12 cellular contexts compared by ENCODE assay signal in the genomic region with DNA sequence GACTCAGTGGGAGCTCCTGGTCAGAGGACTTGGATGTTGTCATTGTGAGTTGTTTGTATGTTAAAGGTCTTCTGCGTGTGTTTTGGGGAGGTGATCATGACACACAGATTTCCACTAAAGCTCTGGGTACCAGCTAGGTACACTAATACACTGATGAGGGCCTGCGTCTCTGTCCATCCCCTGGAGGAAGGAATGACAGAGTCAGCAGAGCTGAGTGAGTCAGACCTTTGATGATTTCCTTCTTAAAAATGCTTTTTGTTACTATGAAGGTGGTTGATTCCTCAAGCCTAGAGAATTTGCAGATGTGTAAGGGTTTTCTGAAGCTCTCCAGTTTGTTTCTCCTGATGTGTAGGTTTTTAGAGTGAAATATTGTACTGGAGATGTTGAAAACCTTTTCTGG.
DNase-seq lines count a peak whose midpoint lies in the region; ATAC-seq and TF ChIP-seq lines count a peak whose summit lies in the region.
"Had no signal": no experiment of that assay in that cellular context is flagged by ENCODE, and none has a peak within 500 bp of the region (broad histone marks: within the 10 kb centered on the region; RNA-seq: fewer than 3 reads in every experiment).

No MANE protein-coding gene starts in this region.

- no peaks in the 10 kb centered on the region for H3K9me2 ChIP-seq in PC-3 (replicated peaks; ENCODE audit: low read length)

- H4K20me1 ChIP-seq in PC-3 (ENCODE audit: low read length) (no peaks in the 10 kb centered on the region), osteoblast (ENCODE audit: insufficient read depth, low read length) (no peaks in the 10 kb centered on the region)

- TF ChIP-seq POLR2A in ovary (IDR thresholded peaks at IDR 0.05): no peak

- CTCF ChIA-PET in PC-3 (lab: Charles Lee): interaction anchor here (0.5 to 1.1 kb wide), 4 partner anchors 12 to 476 kb away, joined by 3 to 6 read pairs (median 4); no protein-coding TSS in a partner anchor

- ATAC-seq in PC-3 (peak; percentile 100), GM18867 (IDR thresholded peaks at IDR 0.05; ENCODE audit: unreplicated experiment) (no peak)
- ATAC-seq: CD8-positive, alpha-beta T cell; GM12878 had no signal

- TF ChIP-seq EP300 in ovary (IDR thresholded peaks at IDR 0.05): no peak

- intact Hi-C loops in PC-3 (cut with micrococcal nuclease): no loop called here
- intact Hi-C loops in ovary (cut with DNase I): no loop called here

- H3K36me3 ChIP-seq in BE2C (no peaks in the 10 kb centered on the region), PC-3 (ENCODE audit: low read depth, low read length) (no peaks in the 10 kb centered on the region), osteoblast (ENCODE audit: insufficient read depth, low read length) (no peaks in the 10 kb centered on the region), ovary (no peaks in the 10 kb centered on the region)

- H3K79me2 ChIP-seq in PC-3 (ENCODE audit: low read length) (no peaks in the 10 kb centered on the region), osteoblast (ENCODE audit: insufficient read depth, low read length) (peaks cover under 1% of the 10 kb centered on the region)

- no peak overlapping the region; the same call in 1 of the 2 replicates for H3K4me2 ChIP-seq in PC-3 (ENCODE audit: low read length)
- H3K4me2 ChIP-seq in osteoblast (ENCODE audit: insufficient read depth, low read length): peak overlapping the region; percentile 66

- POLR2A ChIA-PET in PC-3 (lab: Charles Lee; ENCODE audit: unreplicated experiment): interaction anchor here (0.5 kb wide), 1 partner anchor 12 kb away, joined by 6 read pairs; no protein-coding TSS in a partner anchor

- DNase-seq in BE2C (no peak), PC-3 (peak; percentile 81), epithelial cell of esophagus (ENCODE audit: low read depth) (peak; percentile 73), osteoblast (ENCODE audit: insufficient read length, low spot score, missing footprints) (peak; percentile 79), DMS53 treated with DMSO at 0.1 percent for 48 hours (lab: John Stamatoyannopoulos, UW; ENCODE audit: unreplicated experiment) (no peak), ovary (no peak), D341Med (ENCODE audit: low spot score) (no peak)
- DNase-seq: activated CD4-positive, CD25-positive, alpha-beta regulatory T cell treated with anti-CD3 and anti-CD28 coated beads, Interleukin-2, amount 50 U/mL, for 72 hours; CD8-positive, alpha-beta T cell; NCI-H2171 had no signal

- H2AFZ ChIP-seq in PC-3 (ENCODE audit: low read length): no peak overlapping the region
- H2AFZ ChIP-seq in osteoblast (ENCODE audit: low read length): no peak overlapping the region

- peaks cover 17% of the 10 kb centered on the region for H3K4me1 ChIP-seq in BE2C
- peaks cover 18% of the 10 kb centered on the region for H3K4me1 ChIP-seq in PC-3 (ENCODE audit: insufficient read depth, low read length)
- H3K4me1 ChIP-seq in osteoblast (ENCODE audit: insufficient read depth, low read length): peaks cover 25% of the 10 kb centered on the region
- peaks cover 4% of the 10 kb centered on the region for H3K4me1 ChIP-seq in ovary (ENCODE audit: insufficient read depth)

- TF ChIP-seq CTCF in BE2C (IDR thresholded peaks at IDR 0.05; ENCODE audit: low read depth, low read length) (peak; percentile 16; the same call in 1 of the 2 replicates), PC-3 (conservative IDR thresholded peaks at IDR 0.05; ENCODE audit: low read depth, low read length) (no peak), epithelial cell of esophagus (IDR thresholded peaks at IDR 0.05; ENCODE audit: insufficient read depth, low read depth, low read length, missing control alignments) (peak; percentile 45), osteoblast (IDR thresholded peaks at IDR 0.05; ENCODE audit: extremely low read depth, low read depth, low read length) (peak; percentile 53), ovary (IDR thresholded peaks at IDR 0.05) (no peak)

- H3K9me3 ChIP-seq in BE2C (no peaks in the 10 kb centered on the region), PC-3 (ENCODE audit: low read length) (no peaks in the 10 kb centered on the region), osteoblast (ENCODE audit: low read depth, low read length) (no peaks in the 10 kb centered on the region), ovary (no peaks in the 10 kb centered on the region)

- no peak overlapping the region for H3K9ac ChIP-seq in PC-3 (ENCODE audit: low read length)

- H3K27me3 ChIP-seq in BE2C (no peaks in the 10 kb centered on the region), PC-3 (ENCODE audit: low read length) (no peaks in the 10 kb centered on the region), osteoblast (ENCODE audit: insufficient read depth, low read length) (no peaks in the 10 kb centered on the region), ovary (no peaks in the 10 kb centered on the region)

- no peak overlapping the region for H3K4me3 ChIP-seq in BE2C (ENCODE audit: low read depth, low read length)
- no peak overlapping the region for H3K4me3 ChIP-seq in PC-3 (ENCODE audit: low read length)
- H3K4me3 ChIP-seq in epithelial cell of esophagus (ENCODE audit: low read length): no peak overlapping the region
- no peak overlapping the region for H3K4me3 ChIP-seq in osteoblast (ENCODE audit: insufficient read depth, low read length)
- H3K4me3 ChIP-seq in ovary: no peak overlapping the region
- H3K4me3 ChIP-seq: GM12878 had no signal

- H3K27ac ChIP-seq in PC-3 (ENCODE audit: low read length) (no peak overlapping the region), osteoblast (ENCODE audit: low read depth, low read length) (peak overlapping the region; percentile 78), ovary (no peak overlapping the region)

- no peaks in the 10 kb centered on the region for H3F3A ChIP-seq in PC-3 (ENCODE audit: low read length, unreplicated experiment)

- BruUV-seq in PC-3 (replicated peaks; lab: Mats Ljungman, UMichigan): no TSS peak

- WGBS in ovary, 3 donors: 73 to 85% (median 81%) methylated on average over 2 of the region's 2 CpGs

Comparison
In these comparisons a context has a peak if more than half of its experiments do, and no peak if none do; other contexts are left out.
1. DNase-seq: peak in PC-3 (single experiment), epithelial cell of esophagus (single experiment) and osteoblast (single experiment); none in BE2C (single experiment), DMS53 treated with DMSO at 0.1 percent for 48 hours (single experiment), ovary (0 of 5) and D341Med (single experiment).
2. CTCF ChIP-seq: peak in BE2C (single experiment), epithelial cell of esophagus (single experiment) and osteoblast (single experiment); none in PC-3 (single experiment) and ovary (0 of 3).